ENCODE assay signal across 32 cellular contexts in the genomic region with DNA sequence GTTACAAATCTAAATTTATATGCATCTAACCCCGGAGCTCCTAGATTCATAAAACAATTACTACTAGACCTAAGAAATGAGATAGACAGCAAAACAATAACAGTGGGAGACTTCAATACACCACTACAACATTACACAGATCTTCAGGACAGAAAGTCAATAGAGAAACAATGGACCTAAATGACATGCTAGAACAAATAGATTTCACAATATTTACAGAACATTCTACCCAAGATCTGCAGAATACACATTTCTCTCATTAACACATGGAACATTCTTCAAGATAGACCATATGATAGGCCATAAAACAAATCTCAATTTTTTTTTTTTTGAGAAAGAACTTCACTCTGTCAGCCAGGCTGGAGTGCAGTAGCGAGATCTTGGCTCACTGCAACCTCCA. TPM values are rescaled to one million over a fixed set of nuclear protein-coding genes. Genes with fewer than 3 reads are reported as not detected.
"Had no signal": no experiment of that assay in that cellular context is flagged by ENCODE, and none has a peak within 500 bp of the region (broad histone marks: within the 10 kb centered on the region; RNA-seq: fewer than 3 reads in every experiment).

No MANE protein-coding gene starts in this region.

- H3K27me3 ChIP-seq: testis had no signal

- H3K9me3 ChIP-seq: suprapubic skin, testis, thyroid gland, transverse colon, upper lobe of left lung, upper lobe of right lung, vagina had no signal

- H3K36me3 ChIP-seq: stomach, suprapubic skin, thoracic aorta, thyroid gland, tibial nerve, transverse colon, upper lobe of left lung, upper lobe of right lung, uterus, vagina had no signal

- H3K4me1 ChIP-seq: stomach, testis, thyroid gland, tibial artery, tibial nerve, transverse colon, upper lobe of left lung, upper lobe of right lung, uterus, vagina had no signal

- ATAC-seq: stimulated activated effector memory CD8-positive, alpha-beta T cell treated with anti-CD3 and anti-CD28 coated beads, Interleukin-12 subunit alpha, Interleukin-12 subunit beta, amount 100 ng/mL, for 72 hours; stimulated activated memory B cell treated with anti-CD40 and anti-IgM and Interleukin-4, amounts not matched to agents 10 μg/mL and 1 μg/mL and 100 μg/mL, for 72 hours; stimulated activated naive B cell treated with anti-CD40 and anti-IgM and Interleukin-4, amounts not matched to agents 10 μg/mL and 1 μg/mL and 100 μg/mL, for 72 hours; stimulated activated naive CD8-positive, alpha-beta T cell treated with anti-CD3 and anti-CD28 coated beads, Interleukin-15, amount 100 ng/mL, for 72 hours; stimulated activated naive CD8-positive, alpha-beta T cell treated with anti-CD3 and anti-CD28 coated beads, Interleukin-15, Interleukin-2, amounts not matched to agents 100 U/mL and 50 U/mL, for 24 hours; upper lobe of right lung had no signal

- H3K27ac ChIP-seq: stomach, suprapubic skin, testis, thoracic aorta, thyroid gland, tibial artery, tibial nerve, transverse colon, upper lobe of left lung, upper lobe of right lung, uterus, vagina had no signal

- H3K4me3 ChIP-seq: stomach, suprapubic skin, testis, thoracic aorta, thyroid gland, tibial artery, tibial nerve, transverse colon, upper lobe of left lung, upper lobe of right lung, uterus, vagina had no signal

- FAIRE-seq: urothelium cell line had no signal

- DNase-seq: stimulated activated CD4-positive, alpha-beta T cell treated with anti-CD3 and anti-CD28 coated beads, Interleukin-2, amount 100 ng/mL, for 48 hours; stimulated activated CD4-positive, alpha-beta T cell treated with anti-CD3 and anti-CD28 coated beads, Interleukin-4, amount 100 ng/mL, for 1 hour; stimulated activated CD4-positive, alpha-beta T cell treated with anti-CD3 and anti-CD28 coated beads, Interleukin-4, amount 100 ng/mL, for 24 hours; stimulated activated CD4-positive, alpha-beta T cell treated with anti-CD3 and anti-CD28 coated beads, Interleukin-4, amount 100 ng/mL, for 4 hours; stimulated activated CD8-positive, alpha-beta memory T cell treated with anti-CD3 and anti-CD28 coated beads, Interleukin-4, amount 100 ng/mL, for 48 hours; stimulated activated naive B cell treated with anti-CD40 and anti-IgM and Interleukin-4, amounts not matched to agents 10 μg/mL and 1 μg/mL and 100 μg/mL, for 72 hours; stimulated activated naive CD4-positive, alpha-beta T cell; stimulated activated naive CD4-positive, alpha-beta T cell treated with Interleukin-2 at 50 U/mL for 16 hours; stimulated activated naive CD8-positive, alpha-beta T cell treated with anti-CD3 and anti-CD28 coated beads, Interleukin-15, amount 100 ng/mL, for 72 hours; stimulated activated naive CD8-positive, alpha-beta T cell treated with anti-CD3 and anti-CD28 coated beads, Interleukin-15, Interleukin-2, amounts not matched to agents 100 U/mL and 50 U/mL, for 24 hours; stomach; substantia nigra; testis; thyroid gland; tibial artery; transverse colon; trophoblast cell; upper lobe of left lung; upper lobe of right lung; uterus had no signal

RNA-seq across cellular contexts. Expression of a gene that starts 42.1 kb away (rescaled TPM):
- total RNA-seq: stomach, subcutaneous adipose tissue, suprapubic skin, temporal lobe, thoracic aorta, tibial nerve, transverse colon, upper lobe of left lung, upper lobe of right lung, ureter, urinary bladder, uterus, vagina had no signal
- polyA plus RNA-seq: stomach, urinary bladder had no signal

RNA-seq across cellular contexts. Expression of a gene that starts 45.0 kb away (rescaled TPM):
- total RNA-seq: stomach, subcutaneous adipose tissue, suprapubic skin, temporal lobe, thoracic aorta, thyroid gland, transverse colon, upper lobe of left lung, upper lobe of right lung, ureter, urinary bladder, uterus, vagina had no signal
- polyA plus RNA-seq: stomach, thymus, urinary bladder had no signal
